Comparison of ENCODE assay signal across 8 cellular contexts in genomic region chr7:29194594-29195417, GRCh38. TPM values are rescaled to one million over a fixed set of nuclear protein-coding genes. Genes with fewer than 3 reads are reported as not detected.
DNase-seq lines count a peak whose midpoint lies in the region; ATAC-seq and TF ChIP-seq lines count a peak whose summit lies in the region.

TSS of gene CHN2 (plus strand) at chr7:29194775.

- POLR2A ChIA-PET in CD4-positive, alpha-beta T cell (lab: Charles Lee), result no interaction called here

- peaks cover 17% of the 10 kb centered on the region for H3K4me1 Mint-ChIP-seq in CD4-positive, alpha-beta T cell (ENCODE audit: low read depth)
- peaks cover 14% of the 10 kb centered on the region for H3K4me1 Mint-ChIP-seq in activated naive CD4-positive, alpha-beta T cell treated with anti-CD3 and anti-CD28 coated beads for 36 hours (ENCODE audit: low read depth)
- peaks cover 28% of the 10 kb centered on the region for H3K4me1 Mint-ChIP-seq in type B pancreatic cell (ENCODE audit: unreplicated experiment)

- no peaks in the 10 kb centered on the region for H3K36me3 Mint-ChIP-seq in CD4-positive, alpha-beta T cell (ENCODE audit: low read depth)
- H3K36me3 Mint-ChIP-seq in activated naive CD4-positive, alpha-beta T cell treated with anti-CD3 and anti-CD28 coated beads for 36 hours (ENCODE audit: low read depth), result no peaks in the 10 kb centered on the region
- H3K36me3 Mint-ChIP-seq in type B pancreatic cell, result no peaks in the 10 kb centered on the region

- CTCF ChIA-PET in CD4-positive, alpha-beta T cell (lab: Charles Lee), result no interaction called here
- CTCF ChIA-PET in activated naive CD4-positive, alpha-beta T cell treated with anti-CD3 and anti-CD28 coated beads for 36 hours (lab: Charles Lee), result no interaction called here

- peaks cover 57% of the 10 kb centered on the region for H3K27me3 Mint-ChIP-seq in CD4-positive, alpha-beta T cell
- H3K27me3 Mint-ChIP-seq in activated naive CD4-positive, alpha-beta T cell treated with anti-CD3 and anti-CD28 coated beads for 36 hours (ENCODE audit: low read depth), result peaks cover 59% of the 10 kb centered on the region
- H3K27me3 Mint-ChIP-seq in type B pancreatic cell, result peaks cover 49% of the 10 kb centered on the region

- ATAC-seq in CD4-positive, alpha-beta T cell (ENCODE audit: poor library complexity), result peak; percentile 78
- ATAC-seq in HG03175 (IDR thresholded peaks at IDR 0.05; ENCODE audit: unreplicated experiment), result peak; percentile 48
- peak; percentile 57 for ATAC-seq in Right ventricle myocardium inferior

- no peaks in the 10 kb centered on the region for H3K9me3 ChIP-seq in CD4-positive, alpha-beta T cell (ENCODE audit: control insufficient read depth, low read length)

- no peak for TF ChIP-seq CTCF in CD4-positive, alpha-beta T cell (IDR thresholded peaks at IDR 0.05)
- TF ChIP-seq CTCF in type B pancreatic cell (conservative IDR thresholded peaks at IDR 0.05), result no peak

- no peaks in the 10 kb centered on the region for H3K9me3 Mint-ChIP-seq in CD4-positive, alpha-beta T cell
- no peaks in the 10 kb centered on the region for H3K9me3 Mint-ChIP-seq in activated naive CD4-positive, alpha-beta T cell treated with anti-CD3 and anti-CD28 coated beads for 36 hours
- H3K9me3 Mint-ChIP-seq in type B pancreatic cell, result no peaks in the 10 kb centered on the region

- DNase-seq in CD4-positive, alpha-beta T cell, result peak in 7 of 10 experiments; percentile 8 to 42 (median 20)
- DNase-seq in OCI-M1 (lab: John Stamatoyannopoulos, UW) (peak; percentile 47), Right ventricle myocardium inferior (ENCODE audit: missing footprints) (peak; percentile 84), nucleus accumbens (lab: John Stamatoyannopoulos, UW) (peak in 48 of 56 donors; percentile 8 to 80 (median 52)), type B pancreatic cell (ENCODE audit: extremely low spot score, unreplicated experiment) (peak; percentile 75), GF-D8 (lab: John Stamatoyannopoulos, UW) (no peak)
- DNase-seq in activated naive CD4-positive, alpha-beta T cell treated with anti-CD3 and anti-CD28 coated beads for 36 hours, result peak; percentile 63

- no peak within 1 kb of the TSS for H3K27ac ChIP-seq in CD4-positive, alpha-beta T cell (ENCODE audit: low read depth, low read length)

- peak within 1 kb of the TSS; percentile 87 for H3K4me3 Mint-ChIP-seq in CD4-positive, alpha-beta T cell
- peak within 1 kb of the TSS; percentile 64 for H3K4me3 Mint-ChIP-seq in activated naive CD4-positive, alpha-beta T cell treated with anti-CD3 and anti-CD28 coated beads for 36 hours
- H3K4me3 Mint-ChIP-seq in type B pancreatic cell, result peak within 1 kb of the TSS; percentile 97

- H3K27me3 ChIP-seq in CD4-positive, alpha-beta T cell (ENCODE audit: control insufficient read depth, insufficient read depth, low read length), result peaks cover 32% of the 10 kb centered on the region

- H3K27ac Mint-ChIP-seq in CD4-positive, alpha-beta T cell, result peak within 1 kb of the TSS; percentile 57
- H3K27ac Mint-ChIP-seq in activated naive CD4-positive, alpha-beta T cell treated with anti-CD3 and anti-CD28 coated beads for 36 hours, result no peak within 1 kb of the TSS
- peak within 1 kb of the TSS; percentile 88 for H3K27ac Mint-ChIP-seq in type B pancreatic cell

- intact Hi-C loops in CD4-positive, alpha-beta T cell (cut with DNase I, micrococcal nuclease), result loop anchor here (5.0 kb wide), 2 partner anchors 152 to 268 kb away; no protein-coding TSS in a partner anchor
- intact Hi-C loops in activated naive CD4-positive, alpha-beta T cell treated with anti-CD3 and anti-CD28 coated beads for 36 hours (cut with micrococcal nuclease), result loop anchor here (5.0 kb wide), 1 partner anchor 147 kb away; no protein-coding TSS in a partner anchor
- intact Hi-C loops in Right ventricle myocardium inferior (cut with DNase I), result loop anchor here (5.0 to 10.0 kb wide), 2 partner anchors 212 to 270 kb away; no protein-coding TSS in a partner anchor

RNA-seq across cellular contexts. Expression of gene CHN2, which starts in this region (rescaled TPM):
- total RNA-seq in CD4-positive, alpha-beta T cell, result 1 to 10 TPM; 2.1 to 3.5 TPM
- total RNA-seq in activated naive CD4-positive, alpha-beta T cell treated with anti-CD3 and anti-CD28 coated beads for 36 hours, result not detected
- 20.2 TPM for total RNA-seq in Right ventricle myocardium inferior
- 19.7 and 34.0 TPM in 2 replicates for total RNA-seq in type B pancreatic cell (ENCODE audit: low replicate concordance)

Comparison
In these comparisons a context has a peak if more than half of its experiments do, and no peak if none do; other contexts are left out.
1. Peak in DNase-seq in activated naive CD4-positive, alpha-beta T cell treated with anti-CD3 and anti-CD28 coated beads for 36 hours; RNA of the gene not detected or under 1 TPM.